Comparison of ENCODE assay signal across 28 cellular contexts in genomic region chr2:10753876-10754275, GRCh38. TPM values are rescaled to one million over a fixed set of nuclear protein-coding genes. Genes with fewer than 3 reads are reported as not detected.
"Had no signal": no experiment of that assay in that cellular context is flagged by ENCODE, and none has a peak within 500 bp of the region (broad histone marks: within the 10 kb centered on the region; RNA-seq: fewer than 3 reads in every experiment).

No MANE protein-coding gene starts in this region.

- H3K4me1 ChIP-seq: heart right ventricle, left ventricle myocardium inferior, pancreas, right atrium auricular region, right lobe of liver, tibial artery, uterus had no signal

- H3K4me2 ChIP-seq: hepatocyte, smooth muscle cell had no signal

- H3K4me1 Mint-ChIP-seq: memory B cell, neural crest cell had no signal

- H2AFZ ChIP-seq: hepatocyte had no signal

- H3K36me3 ChIP-seq: heart right ventricle, left ventricle myocardium inferior, pancreas, right atrium auricular region, right lobe of liver, suprapubic skin, thoracic aorta, tibial artery, uterus had no signal

- H3K27me3 ChIP-seq: hepatocyte, pancreas, right atrium auricular region, right lobe of liver, suprapubic skin, tibial artery, uterus had no signal

- H3K27ac Mint-ChIP-seq: memory B cell; naive thymus-derived CD4-positive, alpha-beta T cell; natural killer cell treated with Interleukin-12 subunit alpha and Interleukin-12 subunit beta and Interleukin-15 and Interleukin-18, amount 100 ng/mL, for 72 hours; stimulated activated naive CD8-positive, alpha-beta T cell treated with anti-CD3 and anti-CD28 coated beads, Interleukin-15, Interleukin-2, amounts not matched to agents 100 ng/mL and 50 ng/mL, for 24 hours; type B pancreatic cell had no signal

- DNase-seq: heart right ventricle; islet precursor cell; left ventricle myocardium inferior; midbrain; mucosa of descending colon; naive thymus-derived CD4-positive, alpha-beta T cell; nucleus accumbens; right lobe of liver; stimulated activated CD4-positive, alpha-beta T cell treated with anti-CD3 and anti-CD28 coated beads, Interleukin-12 subunit alpha, Interleukin-12 subunit beta, amount 100 ng/mL, for 4 hours; stimulated activated CD4-positive, alpha-beta T cell treated with anti-CD3 and anti-CD28 coated beads, Interleukin-15, amount 100 ng/mL, for 24 hours; stimulated activated CD4-positive, alpha-beta T cell treated with anti-CD3 and anti-CD28 coated beads, Interleukin-2, amount 100 ng/mL, for 24 hours; stimulated activated CD4-positive, alpha-beta T cell treated with anti-CD3 and anti-CD28 coated beads, Interleukin-4, amount 100 ng/mL, for 1 hour; stimulated activated naive CD4-positive, alpha-beta T cell; tibial artery; uterus had no signal

- H3K4me3 ChIP-seq: heart right ventricle, hepatocyte, left ventricle myocardium inferior, mucosa of descending colon, pancreas, right atrium auricular region, right lobe of liver, smooth muscle cell, suprapubic skin, thoracic aorta, tibial artery, uterus had no signal

- H3K9me3 Mint-ChIP-seq: memory B cell; naive thymus-derived CD4-positive, alpha-beta T cell; natural killer cell treated with Interleukin-12 subunit alpha and Interleukin-12 subunit beta and Interleukin-15 and Interleukin-18, amount 100 ng/mL, for 72 hours; neural crest cell; stimulated activated naive CD8-positive, alpha-beta T cell treated with anti-CD3 and anti-CD28 coated beads, Interleukin-15, Interleukin-2, amounts not matched to agents 100 ng/mL and 50 ng/mL, for 24 hours; type B pancreatic cell had no signal

- H3K27me3 Mint-ChIP-seq: memory B cell, type B pancreatic cell had no signal

- H3K27ac ChIP-seq: heart right ventricle, hepatocyte, left ventricle myocardium inferior, pancreas, right atrium auricular region, right lobe of liver, suprapubic skin, thoracic aorta, tibial artery, uterus had no signal

- H3K79me2 ChIP-seq: hepatocyte had no signal

- H3K4me3 Mint-ChIP-seq: memory B cell; naive thymus-derived CD4-positive, alpha-beta T cell; natural killer cell treated with Interleukin-12 subunit alpha and Interleukin-12 subunit beta and Interleukin-15 and Interleukin-18, amount 100 ng/mL, for 72 hours; neural crest cell; stimulated activated naive CD8-positive, alpha-beta T cell treated with anti-CD3 and anti-CD28 coated beads, Interleukin-15, Interleukin-2, amounts not matched to agents 100 ng/mL and 50 ng/mL, for 24 hours; type B pancreatic cell had no signal

- H3K9me3 ChIP-seq: heart right ventricle, left ventricle myocardium inferior, mucosa of descending colon, pancreas, right atrium auricular region, right lobe of liver, suprapubic skin, thoracic aorta, tibial artery, uterus had no signal

- ATAC-seq: heart right ventricle; mucosa of descending colon; naive thymus-derived CD4-positive, alpha-beta T cell; natural killer cell treated with Interleukin-12 subunit alpha and Interleukin-12 subunit beta and Interleukin-15 and Interleukin-18, amount 100 ng/mL, for 72 hours; pancreas; right lobe of liver had no signal

- H3K36me3 Mint-ChIP-seq: memory B cell; naive thymus-derived CD4-positive, alpha-beta T cell; natural killer cell treated with Interleukin-12 subunit alpha and Interleukin-12 subunit beta and Interleukin-15 and Interleukin-18, amount 100 ng/mL, for 72 hours; type B pancreatic cell had no signal

RNA-seq across cellular contexts. Expression of gene ATP6V1C2, which starts 32.4 kb away (rescaled TPM):
- total RNA-seq: myocyte; naive thymus-derived CD4-positive, alpha-beta T cell; natural killer cell treated with Interleukin-12 subunit alpha and Interleukin-12 subunit beta and Interleukin-15 and Interleukin-18, amount 100 ng/mL, for 72 hours; pulmonary artery endothelial cell had no signal
- polyA plus RNA-seq: naive thymus-derived CD4-positive, alpha-beta T cell had no signal
